8 cellular contexts compared by ENCODE assay signal in the genomic region with DNA sequence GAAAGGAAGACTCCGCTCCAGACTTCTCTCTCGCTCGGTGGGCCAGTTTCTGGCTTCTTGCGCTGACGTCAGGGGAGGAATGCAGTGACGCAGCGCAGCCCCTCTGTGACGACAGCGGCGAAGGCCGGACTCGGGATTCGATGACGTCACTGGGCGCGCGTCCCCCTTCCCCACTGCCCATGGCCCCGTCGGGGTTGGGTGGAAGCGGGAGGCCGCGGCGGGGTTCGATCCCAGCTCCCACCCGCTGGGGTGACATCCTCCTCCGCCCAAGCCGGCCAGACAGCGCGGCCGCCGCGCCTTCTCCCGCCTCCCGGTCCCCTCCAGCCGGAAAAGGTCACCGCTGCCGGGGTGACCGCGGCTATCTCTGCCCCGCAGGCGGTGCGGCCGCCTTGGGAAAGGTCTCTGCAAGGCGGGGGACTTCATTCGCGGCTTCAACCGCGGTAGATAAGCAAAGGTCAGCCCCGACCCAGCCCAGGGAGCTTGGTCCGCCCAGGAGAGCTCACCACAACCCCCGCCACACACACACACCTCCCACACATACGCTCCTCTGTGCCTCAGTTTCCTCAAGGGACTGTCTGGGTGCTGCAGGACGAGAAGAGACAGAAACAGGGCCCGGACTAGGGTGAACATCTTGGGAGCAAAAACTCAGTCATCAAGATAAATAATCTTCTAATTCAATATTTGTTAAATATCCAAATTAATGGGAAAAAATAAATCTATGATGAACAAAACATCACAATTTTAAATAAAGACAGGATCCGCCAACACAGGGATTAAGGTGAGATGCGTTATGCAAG. TPM values are rescaled to one million over a fixed set of nuclear protein-coding genes. Genes with fewer than 3 reads are reported as not detected.
DNase-seq lines count a peak whose midpoint lies in the region; ATAC-seq and TF ChIP-seq lines count a peak whose summit lies in the region.

No MANE protein-coding gene starts in this region.

- peak; percentile 60 for TF ChIP-seq POLR2A in GM18951 (IDR thresholded peaks at IDR 0.05; ENCODE audit: extremely low read depth, insufficient read depth, insufficient read length)

- H3F3A ChIP-seq in neural progenitor cell (ENCODE audit: low read depth), result peaks cover 15% of the 10 kb centered on the region

- peaks cover 5% of the 10 kb centered on the region for H3K36me3 Mint-ChIP-seq in CD8-positive, alpha-beta T cell
- H3K36me3 Mint-ChIP-seq in T-cell (no peaks in the 10 kb centered on the region), neural progenitor cell (no peaks in the 10 kb centered on the region)

- H3K4me3 ChIP-seq in CD8-positive, alpha-beta T cell (ENCODE audit: low read depth, low read length), result peak overlapping the region; percentile 92
- H3K4me3 ChIP-seq in esophagus (ENCODE audit: low read depth in 1 of 2, low read length in 2 of 2), result peak overlapping the region; percentile 46 to 82
- H3K4me3 ChIP-seq in neural progenitor cell, result peak overlapping the region; percentile 92

- H3K9ac ChIP-seq in neural progenitor cell, result peak overlapping the region; percentile 21

- no peak for ATAC-seq in CD8-positive, alpha-beta T cell
- ATAC-seq in HG03135 (IDR thresholded peaks at IDR 0.05; ENCODE audit: unreplicated experiment) (peak; percentile 33), T-cell (replicated peaks in 1 of 4) (peak in 3 of 4 experiments; percentile 0 to 4 (median 4))

- peak overlapping the region; percentile 98 for H3K27ac Mint-ChIP-seq in CD8-positive, alpha-beta T cell
- H3K27ac Mint-ChIP-seq in T-cell, result peak overlapping the region; percentile 97 to 98
- H3K27ac Mint-ChIP-seq in neural progenitor cell, result peak overlapping the region; percentile 100

- H3K27me3 ChIP-seq in CD8-positive, alpha-beta T cell (ENCODE audit: insufficient read depth, low read length), result no peaks in the 10 kb centered on the region
- H3K27me3 ChIP-seq in esophagus (ENCODE audit: control insufficient read depth in 1 of 2, insufficient read depth in 2 of 2, low read length in 2 of 2) (no peaks in the 10 kb centered on the region), neural progenitor cell (no peaks in the 10 kb centered on the region)

- DNase-seq in CD8-positive, alpha-beta T cell, result peak in 1 of 7 experiments; percentile 88
- DNase-seq in T-cell (peak in 3 of 34 experiments; percentile 18 to 94 (median 89)), neural progenitor cell (ENCODE audit: low spot score) (no peak), dedifferentiated amniotic fluid mesenchymal stem cell (ENCODE audit: extremely low spot score) (no peak)
- DNase-seq in stimulated activated naive CD4-positive, alpha-beta T cell (lab: John Stamatoyannopoulos, UW), result no peak

- peak overlapping the region; percentile 65 for H3K4me2 ChIP-seq in neural progenitor cell

- no peak for TF ChIP-seq CTCF in CD8-positive, alpha-beta T cell (IDR thresholded peaks at IDR 0.05)
- TF ChIP-seq CTCF in neural progenitor cell (IDR thresholded peaks at IDR 0.05), result no peak

- H3K27ac ChIP-seq in CD8-positive, alpha-beta T cell (ENCODE audit: low read depth, low read length), result peak overlapping the region; percentile 99
- H3K27ac ChIP-seq in esophagus (ENCODE audit: low read depth in 2 of 2, low read length in 1 of 2) (peak overlapping the region; percentile 98 to 100), neural progenitor cell (peak overlapping the region; percentile 93)

- H3K27me3 Mint-ChIP-seq in CD8-positive, alpha-beta T cell (ENCODE audit: low read depth), result no peaks in the 10 kb centered on the region
- H3K27me3 Mint-ChIP-seq in T-cell, result no peaks in the 10 kb centered on the region
- H3K27me3 Mint-ChIP-seq in neural progenitor cell (ENCODE audit: insufficient read depth, low read depth), result peaks cover 14% of the 10 kb centered on the region

- in situ Hi-C loops in GM18951 (cut with MboI; ENCODE audit: low sequenced_read_pairs, unreplicated experiment), result no loop called here

- peaks cover 38% of the 10 kb centered on the region for H3K4me1 Mint-ChIP-seq in CD8-positive, alpha-beta T cell (ENCODE audit: low read depth)
- peaks cover 32 to 47% (median 41%) of the 10 kb centered on the region in 3 donors for H3K4me1 Mint-ChIP-seq in T-cell
- peaks cover 20% of the 10 kb centered on the region for H3K4me1 Mint-ChIP-seq in neural progenitor cell

- H3K79me2 ChIP-seq in neural progenitor cell (ENCODE audit: low read depth), result peaks cover 13% of the 10 kb centered on the region

- CTCF ChIA-PET in CD8-positive, alpha-beta T cell (lab: Charles Lee), result interaction anchor here (0.9 to 2.7 kb wide), 6 partner anchors 10 to 126 kb away, joined by 3 to 8 read pairs (median 4); partner anchors contain the start of gene DCAF15
- CTCF ChIA-PET in T-cell (lab: Charles Lee), result no interaction called here

- no peaks in the 10 kb centered on the region for H3K36me3 ChIP-seq in CD8-positive, alpha-beta T cell (ENCODE audit: insufficient read depth, low read length)
- H3K36me3 ChIP-seq in esophagus (ENCODE audit: control insufficient read depth in 2 of 2, insufficient read depth in 2 of 2, low read length in 1 of 2) (no peaks in the 10 kb centered on the region), neural progenitor cell (no peaks in the 10 kb centered on the region)

- peak overlapping the region; percentile 89 for H3K4me3 Mint-ChIP-seq in CD8-positive, alpha-beta T cell
- H3K4me3 Mint-ChIP-seq in T-cell (peak overlapping the region; percentile 82 to 92 (median 91)), neural progenitor cell (peak overlapping the region; percentile 94)

- peaks cover 6% of the 10 kb centered on the region for H4K20me1 ChIP-seq in neural progenitor cell (ENCODE audit: low read depth)

- WGBS in esophagus, 2 donors, result 4 to 6% methylated on average over 43 to 56 of the region's 56 CpGs

- no peaks in the 10 kb centered on the region for H3K9me3 ChIP-seq in CD8-positive, alpha-beta T cell (ENCODE audit: low read length)
- H3K9me3 ChIP-seq in esophagus (ENCODE audit: control insufficient read depth in 2 of 2, insufficient read depth in 1 of 2, low read depth in 1 of 2, low read length in 1 of 2), result no peaks in the 10 kb centered on the region
- no peaks in the 10 kb centered on the region for H3K9me3 ChIP-seq in neural progenitor cell (ENCODE audit: low read depth)

- POLR2A ChIA-PET in CD8-positive, alpha-beta T cell (lab: Charles Lee), result interaction anchor here (0.6 to 11.9 kb wide), 22 partner anchors 11 to 125 kb away, joined by 3 to 85 read pairs (median 4); partner anchors contain the start of genes CC2D1A, DCAF15, IL27RA and RLN3
- POLR2A ChIA-PET in T-cell (lab: Charles Lee), result interaction anchor here in 1 of 2 donors (0.6 to 3.0 kb wide), 8 partner anchors 12 to 167 kb away, joined by 3 to 14 read pairs (median 4); partner anchors contain the start of genes ASF1B, DCAF15 and IL27RA

- H3K9me3 Mint-ChIP-seq in CD8-positive, alpha-beta T cell, result no peaks in the 10 kb centered on the region
- no peaks in the 10 kb centered on the region for H3K9me3 Mint-ChIP-seq in T-cell
- H3K9me3 Mint-ChIP-seq in neural progenitor cell, result no peaks in the 10 kb centered on the region

- H2AFZ ChIP-seq in neural progenitor cell (replicated peaks), result peak overlapping the region; percentile 86

- intact Hi-C loops in CD8-positive, alpha-beta T cell (cut with DNase I, micrococcal nuclease), result loop anchor here (1.0 to 10.0 kb wide), 14 partner anchors 21 to 854 kb away; partner anchors contain the start of genes DCAF15 (in 2 of the 2), MISP3 (in 2 of the 2), C19orf53 (in 1 of the 2) and IER2 (in 1 of the 2)

- peaks cover 34% of the 10 kb centered on the region for H3K4me1 ChIP-seq in CD8-positive, alpha-beta T cell (ENCODE audit: insufficient read depth, low read length)
- H3K4me1 ChIP-seq in esophagus (ENCODE audit: control insufficient read depth in 2 of 2, insufficient read depth in 2 of 2, low read length in 1 of 2) (peaks cover 0 to 3% of the 10 kb centered on the region in 2 donors), neural progenitor cell (no peaks in the 10 kb centered on the region)

RNA-seq across cellular contexts. Expression of gene RFX1, which starts 0.8 kb away (rescaled TPM):
- 10 to 100 TPM; 11.2 to 13.0 TPM for total RNA-seq in CD8-positive, alpha-beta T cell
- 10 to 100 TPM; 18.4 to 27.1 (median 23.1) TPM for total RNA-seq in T-cell
- 1 to 10 TPM; 3.8 to 6.6 TPM for polyA plus RNA-seq in esophagus
- total RNA-seq in neural progenitor cell (ENCODE audit: low replicate concordance), result 1.0 and 3.3 TPM in 2 replicates

RNA-seq across cellular contexts. Expression of gene RLN3, which starts 21.0 kb away (rescaled TPM):
- total RNA-seq in CD8-positive, alpha-beta T cell, result not detected
- total RNA-seq in T-cell (not detected), neural progenitor cell (ENCODE audit: low replicate concordance) (not detected in 2 replicates)
- polyA plus RNA-seq in esophagus, result not detected

RNA-seq across cellular contexts. Expression of gene IL27RA, which starts 24.6 kb away (rescaled TPM):
- total RNA-seq in CD8-positive, alpha-beta T cell, result 10 to 100 TPM; 25.4 to 25.7 TPM
- total RNA-seq in T-cell (10 to 100 TPM; 44.2 to 82.4 (median 66.5) TPM), neural progenitor cell (ENCODE audit: low replicate concordance) (1.2 and 3.3 TPM in 2 replicates)
- 1 to 10 TPM; 1.3 to 2.3 TPM for polyA plus RNA-seq in esophagus

RNA-seq across cellular contexts. Expression of gene DCAF15, which starts 54.7 kb away (rescaled TPM):
- 100 to 1,000 TPM in 1 of 2 experiments, 10 to 100 TPM in 1; 86.5 to 101 TPM for total RNA-seq in CD8-positive, alpha-beta T cell
- 100 to 1,000 TPM in 3 of 5 donors, 10 to 100 TPM in 2; 67.3 to 118 (median 110) TPM for total RNA-seq in T-cell
- 10 to 100 TPM; 31.6 to 50.5 TPM for polyA plus RNA-seq in esophagus
- 28.6 and 69.9 TPM in 2 replicates for total RNA-seq in neural progenitor cell (ENCODE audit: low replicate concordance)

RNA-seq across cellular contexts. Expression of gene PALM3, which starts 54.9 kb away (rescaled TPM):
- total RNA-seq in CD8-positive, alpha-beta T cell, result not detected
- total RNA-seq in T-cell (under 1 TPM in 2 of 5 donors, not detected in 3; 0.16 to 0.39 TPM), neural progenitor cell (ENCODE audit: low replicate concordance) (4.0 TPM in 1 of 2 replicates, not detected in the other)
- polyA plus RNA-seq in esophagus, result under 1 TPM; 0.08 to 0.45 TPM
